12 cellular contexts compared by ENCODE assay signal in genomic region chr3:194676471-194676870, GRCh38. TPM values are rescaled to one million over a fixed set of nuclear protein-coding genes. Genes with fewer than 3 reads are reported as not detected.
DNase-seq lines count a peak whose midpoint lies in the region; ATAC-seq and TF ChIP-seq lines count a peak whose summit lies in the region.
"Had no signal": no experiment of that assay in that cellular context is flagged by ENCODE, and none has a peak within 500 bp of the region (broad histone marks: within the 10 kb centered on the region; RNA-seq: fewer than 3 reads in every experiment).

No MANE protein-coding gene starts in this region.

- no peak overlapping the region for H3K4me3 Mint-ChIP-seq in activated CD8-positive, alpha-beta T cell treated with anti-CD3 and anti-CD28 coated beads for 36 hours
- no peak overlapping the region for H3K4me3 Mint-ChIP-seq in activated CD8-positive, alpha-beta T cell treated with anti-CD3 and anti-CD28 coated beads, Interleukin-2, amount 10 ng/mL, durations not matched to agents 7 days and 5 days
- peak overlapping the region; percentile 48 for H3K4me3 Mint-ChIP-seq in activated naive CD8-positive, alpha-beta T cell
- H3K4me3 Mint-ChIP-seq in activated naive CD8-positive, alpha-beta T cell treated with anti-CD3 and anti-CD28 coated beads, Interleukin-2, amount 50 U/mL, for 24 hours, result no peak overlapping the region
- H3K4me3 Mint-ChIP-seq in activated T-helper 2 cell treated with anti-CD3 and anti-CD28 coated beads, Interferon-gamma antibody, Interleukin-2, Interleukin-4, amounts not matched to agents 10 μg/mL and 5 μg/mL and 100 μg/mL, durations not matched to agents 14 hours and 24 hours and 36 hours (ENCODE audit: low read depth), result no peak overlapping the region
- H3K4me3 Mint-ChIP-seq in neural crest cell, result peak overlapping the region; percentile 11
- H3K4me3 Mint-ChIP-seq: HFFc6 had no signal

- CTCF ChIA-PET in activated CD8-positive, alpha-beta T cell treated with anti-CD3 and anti-CD28 coated beads for 36 hours (lab: Charles Lee), result interaction anchor here (1.0 to 10.3 kb wide), 3 partner anchors 9 to 607 kb away, joined by 3 to 199 read pairs (median 5); partner anchors contain the start of gene FAM43A
- CTCF ChIA-PET in activated CD8-positive, alpha-beta T cell treated with anti-CD3 and anti-CD28 coated beads, Interleukin-2, amount 10 ng/mL, durations not matched to agents 7 days and 5 days (lab: Charles Lee), result interaction anchor here (2.2 to 9.7 kb wide), 2 partner anchors 10 to 594 kb away, joined by 8 to 226 read pairs; partner anchors contain the start of genes FAM43A and XXYLT1

- peak overlapping the region; percentile 36 for H3K27ac Mint-ChIP-seq in activated CD8-positive, alpha-beta T cell treated with anti-CD3 and anti-CD28 coated beads for 36 hours
- H3K27ac Mint-ChIP-seq in activated CD8-positive, alpha-beta T cell treated with anti-CD3 and anti-CD28 coated beads, Interleukin-2, amount 10 ng/mL, durations not matched to agents 7 days and 5 days, result no peak overlapping the region
- H3K27ac Mint-ChIP-seq in activated naive CD8-positive, alpha-beta T cell, result peak overlapping the region; percentile 41
- H3K27ac Mint-ChIP-seq in activated naive CD8-positive, alpha-beta T cell treated with anti-CD3 and anti-CD28 coated beads, Interleukin-2, amount 50 U/mL, for 24 hours, result no peak overlapping the region
- H3K27ac Mint-ChIP-seq in activated T-helper 2 cell treated with anti-CD3 and anti-CD28 coated beads, Interferon-gamma antibody, Interleukin-2, Interleukin-4, amounts not matched to agents 10 μg/mL and 5 μg/mL and 100 μg/mL, durations not matched to agents 14 hours and 24 hours and 36 hours, result peak overlapping the region; percentile 29
- no peak overlapping the region for H3K27ac Mint-ChIP-seq in neural crest cell (ENCODE audit: unreplicated experiment)
- H3K27ac Mint-ChIP-seq: HFFc6 had no signal

- DNase-seq in activated CD8-positive, alpha-beta T cell treated with anti-CD3 and anti-CD28 coated beads for 36 hours, result no peak
- no peak for DNase-seq in activated CD8-positive, alpha-beta T cell treated with anti-CD3 and anti-CD28 coated beads, Interleukin-2, amount 10 ng/mL, durations not matched to agents 7 days and 5 days
- DNase-seq in activated naive CD8-positive, alpha-beta T cell treated with anti-CD3 and anti-CD28 coated beads, Interleukin-2, amount 50 U/mL, for 24 hours, result no peak
- no peak for DNase-seq in activated T-helper 2 cell treated with anti-CD3 and anti-CD28 coated beads, Interferon-gamma antibody, Interleukin-2, Interleukin-4, amounts not matched to agents 10 μg/mL and 5 μg/mL and 100 μg/mL, durations not matched to agents 14 hours and 24 hours and 36 hours (ENCODE audit: low spot score)
- DNase-seq in neural crest cell (ENCODE audit: low read depth, low spot score), result no peak
- DNase-seq in dedifferentiated amniotic fluid mesenchymal stem cell (ENCODE audit: extremely low spot score), result no peak
- DNase-seq: ACHN; CD4-positive, CD25-positive, alpha-beta regulatory T cell; DMS53; GF-D8; HFFc6 had no signal

- H3K9me3 Mint-ChIP-seq in activated CD8-positive, alpha-beta T cell treated with anti-CD3 and anti-CD28 coated beads for 36 hours, result no peaks in the 10 kb centered on the region
- H3K9me3 Mint-ChIP-seq in activated CD8-positive, alpha-beta T cell treated with anti-CD3 and anti-CD28 coated beads, Interleukin-2, amount 10 ng/mL, durations not matched to agents 7 days and 5 days (ENCODE audit: insufficient read depth), result no peaks in the 10 kb centered on the region
- H3K9me3 Mint-ChIP-seq in activated naive CD8-positive, alpha-beta T cell (ENCODE audit: low read depth), result no peaks in the 10 kb centered on the region
- H3K9me3 Mint-ChIP-seq in activated naive CD8-positive, alpha-beta T cell treated with anti-CD3 and anti-CD28 coated beads, Interleukin-2, amount 50 U/mL, for 24 hours, result no peaks in the 10 kb centered on the region
- no peaks in the 10 kb centered on the region for H3K9me3 Mint-ChIP-seq in activated T-helper 2 cell treated with anti-CD3 and anti-CD28 coated beads, Interferon-gamma antibody, Interleukin-2, Interleukin-4, amounts not matched to agents 10 μg/mL and 5 μg/mL and 100 μg/mL, durations not matched to agents 14 hours and 24 hours and 36 hours
- H3K9me3 Mint-ChIP-seq in neural crest cell, result no peaks in the 10 kb centered on the region
- H3K9me3 Mint-ChIP-seq: CD4-positive, CD25-positive, alpha-beta regulatory T cell; HFFc6 had no signal

- intact Hi-C loops in activated CD8-positive, alpha-beta T cell treated with anti-CD3 and anti-CD28 coated beads for 36 hours (cut with micrococcal nuclease), result no loop called here
- intact Hi-C loops in activated T-helper 2 cell treated with anti-CD3 and anti-CD28 coated beads, Interferon-gamma antibody, Interleukin-2, Interleukin-4, amounts not matched to agents 10 μg/mL and 5 μg/mL and 100 μg/mL, durations not matched to agents 14 hours and 24 hours and 36 hours (cut with micrococcal nuclease), result no loop called here

- TF ChIP-seq CTCF in activated CD8-positive, alpha-beta T cell treated with anti-CD3 and anti-CD28 coated beads for 36 hours (IDR thresholded peaks at IDR 0.05), result no peak
- TF ChIP-seq CTCF in neural crest cell (conservative IDR thresholded peaks at IDR 0.05), result no peak

- H3K4me1 Mint-ChIP-seq in activated CD8-positive, alpha-beta T cell treated with anti-CD3 and anti-CD28 coated beads for 36 hours (ENCODE audit: low read depth), result peaks cover 31% of the 10 kb centered on the region
- peaks cover 13% of the 10 kb centered on the region for H3K4me1 Mint-ChIP-seq in activated CD8-positive, alpha-beta T cell treated with anti-CD3 and anti-CD28 coated beads, Interleukin-2, amount 10 ng/mL, durations not matched to agents 7 days and 5 days (ENCODE audit: low read depth)
- H3K4me1 Mint-ChIP-seq in activated naive CD8-positive, alpha-beta T cell (ENCODE audit: low read depth), result peaks cover 26% of the 10 kb centered on the region
- peaks cover 39% of the 10 kb centered on the region for H3K4me1 Mint-ChIP-seq in activated naive CD8-positive, alpha-beta T cell treated with anti-CD3 and anti-CD28 coated beads, Interleukin-2, amount 50 U/mL, for 24 hours
- peaks cover 38% of the 10 kb centered on the region for H3K4me1 Mint-ChIP-seq in activated T-helper 2 cell treated with anti-CD3 and anti-CD28 coated beads, Interferon-gamma antibody, Interleukin-2, Interleukin-4, amounts not matched to agents 10 μg/mL and 5 μg/mL and 100 μg/mL, durations not matched to agents 14 hours and 24 hours and 36 hours (ENCODE audit: low read depth)
- peaks cover 4% of the 10 kb centered on the region for H3K4me1 Mint-ChIP-seq in neural crest cell

- POLR2A ChIA-PET in activated CD8-positive, alpha-beta T cell treated with anti-CD3 and anti-CD28 coated beads for 36 hours (lab: Charles Lee), result interaction anchor here (0.6 to 3.6 kb wide), 3 partner anchors 11 to 222 kb away, joined by 3 to 28 read pairs (median 3); partner anchors contain the start of gene FAM43A
- POLR2A ChIA-PET in activated CD8-positive, alpha-beta T cell treated with anti-CD3 and anti-CD28 coated beads, Interleukin-2, amount 10 ng/mL, durations not matched to agents 7 days and 5 days (lab: Charles Lee), result no interaction called here

- ATAC-seq in activated CD8-positive, alpha-beta T cell treated with anti-CD3 and anti-CD28 coated beads for 36 hours, result no peak
- ATAC-seq in activated CD8-positive, alpha-beta T cell treated with anti-CD3 and anti-CD28 coated beads, Interleukin-2, amount 10 ng/mL, durations not matched to agents 7 days and 5 days, result no peak
- ATAC-seq in activated naive CD8-positive, alpha-beta T cell treated with anti-CD3 and anti-CD28 coated beads, Interleukin-2, amount 50 U/mL, for 24 hours, result no peak

- H3K27me3 Mint-ChIP-seq in activated CD8-positive, alpha-beta T cell treated with anti-CD3 and anti-CD28 coated beads for 36 hours, result peaks cover 7% of the 10 kb centered on the region
- H3K27me3 Mint-ChIP-seq in activated CD8-positive, alpha-beta T cell treated with anti-CD3 and anti-CD28 coated beads, Interleukin-2, amount 10 ng/mL, durations not matched to agents 7 days and 5 days (ENCODE audit: low read depth), result peaks cover 7% of the 10 kb centered on the region
- no peaks in the 10 kb centered on the region for H3K27me3 Mint-ChIP-seq in activated naive CD8-positive, alpha-beta T cell
- peaks cover 4% of the 10 kb centered on the region for H3K27me3 Mint-ChIP-seq in activated naive CD8-positive, alpha-beta T cell treated with anti-CD3 and anti-CD28 coated beads, Interleukin-2, amount 50 U/mL, for 24 hours
- peaks cover 12% of the 10 kb centered on the region for H3K27me3 Mint-ChIP-seq in activated T-helper 2 cell treated with anti-CD3 and anti-CD28 coated beads, Interferon-gamma antibody, Interleukin-2, Interleukin-4, amounts not matched to agents 10 μg/mL and 5 μg/mL and 100 μg/mL, durations not matched to agents 14 hours and 24 hours and 36 hours (ENCODE audit: low read depth)
- peaks cover 52% of the 10 kb centered on the region for H3K27me3 Mint-ChIP-seq in neural crest cell (ENCODE audit: low read depth)

- no peaks in the 10 kb centered on the region for H3K36me3 Mint-ChIP-seq in activated CD8-positive, alpha-beta T cell treated with anti-CD3 and anti-CD28 coated beads for 36 hours (ENCODE audit: low read depth)
- no peaks in the 10 kb centered on the region for H3K36me3 Mint-ChIP-seq in activated CD8-positive, alpha-beta T cell treated with anti-CD3 and anti-CD28 coated beads, Interleukin-2, amount 10 ng/mL, durations not matched to agents 7 days and 5 days (ENCODE audit: low read depth)
- H3K36me3 Mint-ChIP-seq in activated naive CD8-positive, alpha-beta T cell, result no peaks in the 10 kb centered on the region
- no peaks in the 10 kb centered on the region for H3K36me3 Mint-ChIP-seq in activated naive CD8-positive, alpha-beta T cell treated with anti-CD3 and anti-CD28 coated beads, Interleukin-2, amount 50 U/mL, for 24 hours (ENCODE audit: low read depth)
- H3K36me3 Mint-ChIP-seq in activated T-helper 2 cell treated with anti-CD3 and anti-CD28 coated beads, Interferon-gamma antibody, Interleukin-2, Interleukin-4, amounts not matched to agents 10 μg/mL and 5 μg/mL and 100 μg/mL, durations not matched to agents 14 hours and 24 hours and 36 hours (ENCODE audit: low read depth), result no peaks in the 10 kb centered on the region
- H3K36me3 Mint-ChIP-seq in neural crest cell (ENCODE audit: low read depth), result no peaks in the 10 kb centered on the region
- H3K36me3 Mint-ChIP-seq: CD4-positive, CD25-positive, alpha-beta regulatory T cell had no signal

RNA-seq across cellular contexts. Expression of gene LSG1, which starts 4.5 kb away (rescaled TPM):
- 10 to 100 TPM; 36.5 to 41.3 TPM for total RNA-seq in activated CD8-positive, alpha-beta T cell treated with anti-CD3 and anti-CD28 coated beads for 36 hours
- total RNA-seq in activated CD8-positive, alpha-beta T cell treated with anti-CD3 and anti-CD28 coated beads, Interleukin-2, amount 10 ng/mL, durations not matched to agents 7 days and 5 days, result 10 to 100 TPM; 46.9 to 48.0 TPM
- 52.8 and 53.6 TPM in 2 replicates for total RNA-seq in activated T-helper 2 cell treated with anti-CD3 and anti-CD28 coated beads, Interferon-gamma antibody, Interleukin-2, Interleukin-4, amounts not matched to agents 10 μg/mL and 5 μg/mL and 100 μg/mL, durations not matched to agents 14 hours and 24 hours and 36 hours
- 45.0 and 45.5 TPM in 2 replicates for total RNA-seq in neural crest cell

RNA-seq across cellular contexts. Expression of gene FAM43A, which starts 9.2 kb away (rescaled TPM):
- total RNA-seq in activated CD8-positive, alpha-beta T cell treated with anti-CD3 and anti-CD28 coated beads for 36 hours, result 1 to 10 TPM; 3.3 to 3.9 TPM
- total RNA-seq in activated CD8-positive, alpha-beta T cell treated with anti-CD3 and anti-CD28 coated beads, Interleukin-2, amount 10 ng/mL, durations not matched to agents 7 days and 5 days, result 1 to 10 TPM; 1.1 to 1.2 TPM
- total RNA-seq in activated T-helper 2 cell treated with anti-CD3 and anti-CD28 coated beads, Interferon-gamma antibody, Interleukin-2, Interleukin-4, amounts not matched to agents 10 μg/mL and 5 μg/mL and 100 μg/mL, durations not matched to agents 14 hours and 24 hours and 36 hours, result 6.9 and 7.0 TPM in 2 replicates
- total RNA-seq in neural crest cell, result 1.4 TPM in 2 replicates

RNA-seq across cellular contexts. Expression of gene TMEM44, which starts 43.3 kb away (rescaled TPM):
- 1 to 10 TPM; 4.4 to 5.0 TPM for total RNA-seq in activated CD8-positive, alpha-beta T cell treated with anti-CD3 and anti-CD28 coated beads for 36 hours
- total RNA-seq in activated CD8-positive, alpha-beta T cell treated with anti-CD3 and anti-CD28 coated beads, Interleukin-2, amount 10 ng/mL, durations not matched to agents 7 days and 5 days, result 1 to 10 TPM; 9.1 to 9.9 TPM
- 9.3 and 9.4 TPM in 2 replicates for total RNA-seq in activated T-helper 2 cell treated with anti-CD3 and anti-CD28 coated beads, Interferon-gamma antibody, Interleukin-2, Interleukin-4, amounts not matched to agents 10 μg/mL and 5 μg/mL and 100 μg/mL, durations not matched to agents 14 hours and 24 hours and 36 hours
- total RNA-seq in neural crest cell, result 37.3 and 43.8 TPM in 2 replicates

Comparison
In these comparisons a context has a peak if more than half of its experiments do, and no peak if none do; other contexts are left out.
1. H3K27ac Mint-ChIP-seq: peak in activated CD8-positive, alpha-beta T cell treated with anti-CD3 and anti-CD28 coated beads for 36 hours (single experiment), activated naive CD8-positive, alpha-beta T cell (single experiment) and activated T-helper 2 cell treated with anti-CD3 and anti-CD28 coated beads, Interferon-gamma antibody, Interleukin-2, Interleukin-4, amounts not matched to agents 10 μg/mL and 5 μg/mL and 100 μg/mL, durations not matched to agents 14 hours and 24 hours and 36 hours (single experiment); none in activated CD8-positive, alpha-beta T cell treated with anti-CD3 and anti-CD28 coated beads, Interleukin-2, amount 10 ng/mL, durations not matched to agents 7 days and 5 days (single experiment), activated naive CD8-positive, alpha-beta T cell treated with anti-CD3 and anti-CD28 coated beads, Interleukin-2, amount 50 U/mL, for 24 hours (single experiment) and neural crest cell (single experiment).
2. H3K4me3 Mint-ChIP-seq: peak in activated naive CD8-positive, alpha-beta T cell (single experiment) and neural crest cell (single experiment); none in activated CD8-positive, alpha-beta T cell treated with anti-CD3 and anti-CD28 coated beads for 36 hours (single experiment), activated CD8-positive, alpha-beta T cell treated with anti-CD3 and anti-CD28 coated beads, Interleukin-2, amount 10 ng/mL, durations not matched to agents 7 days and 5 days (single experiment), activated naive CD8-positive, alpha-beta T cell treated with anti-CD3 and anti-CD28 coated beads, Interleukin-2, amount 50 U/mL, for 24 hours (single experiment) and activated T-helper 2 cell treated with anti-CD3 and anti-CD28 coated beads, Interferon-gamma antibody, Interleukin-2, Interleukin-4, amounts not matched to agents 10 μg/mL and 5 μg/mL and 100 μg/mL, durations not matched to agents 14 hours and 24 hours and 36 hours (single experiment).